In the genomic region with DNA sequence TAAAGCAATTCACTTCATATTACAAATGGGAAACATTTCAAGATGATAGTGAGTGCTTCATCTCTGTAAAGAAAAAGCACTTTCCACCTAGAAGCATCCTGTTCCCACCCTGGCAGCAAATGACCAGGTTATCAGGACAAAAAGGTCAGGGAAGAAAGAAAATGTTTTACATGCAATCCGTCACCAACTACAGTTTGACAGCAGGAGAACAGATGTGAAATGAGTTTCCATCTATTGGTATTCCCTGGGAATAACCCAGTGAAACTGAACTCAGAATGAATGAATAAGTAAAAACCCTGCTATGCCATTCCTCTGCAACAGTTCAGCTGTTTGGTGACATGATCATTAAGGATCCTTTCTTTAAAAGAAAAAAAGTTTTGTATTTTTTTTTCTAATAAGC, we compare ENCODE assay signal across 34 cellular contexts.
"Had no signal": no experiment of that assay in that cellular context is flagged by ENCODE, and none has a peak within 500 bp of the region (broad histone marks: within the 10 kb centered on the region; RNA-seq: fewer than 3 reads in every experiment).

No MANE protein-coding gene starts in this region.

- H3K9ac ChIP-seq: KMS-11 had no signal

- H3K9me3 ChIP-seq: MG63 had no signal

- H3K27ac ChIP-seq: KMS-11 had no signal

- H3K4me2 ChIP-seq: KMS-11 had no signal

- H3K27me3 ChIP-seq: MG63 had no signal

- H3K4me3 ChIP-seq: MG63 had no signal

- DNase-seq: Karpas-422, Kasumi-1, KG1, MG63, MM.1S, MV-4-11, NCI-H1048, NCI-H1092, NCI-H1092 treated with DMSO at 0.1 percent for 48 hours, NCI-H1105, NCI-H1105 treated with DMSO at 0.1 percent for 48 hours, NCI-H1417, NCI-H1417 treated with DMSO at 0.1 percent for 48 hours, NCI-H1436, NCI-H1436 treated with DMSO at 0.1 percent for 48 hours, NCI-H146, NCI-H1694, NCI-H1694 treated with DMSO at 0.1 percent for 48 hours, NCI-H187, NCI-H187 treated with DMSO at 0.1 percent for 48 hours, NCI-H1930, NCI-H2029, NCI-H2029 treated with DMSO at 0.1 percent for 48 hours, NCI-H2081, NCI-H2081 treated with DMSO at 0.1 percent for 48 hours, NCI-H2107, NCI-H2171, NCI-H2171 treated with DMSO at 0.1 percent for 48 hours, NCI-H2227 treated with DMSO at 0.1 percent for 48 hours, NCI-H226, NCI-H446, NCI-H446 treated with DMSO at 0.1 percent for 48 hours, NCI-H510A had no signal

- H3K36me3 ChIP-seq: MG63 had no signal
